In the genomic region with DNA sequence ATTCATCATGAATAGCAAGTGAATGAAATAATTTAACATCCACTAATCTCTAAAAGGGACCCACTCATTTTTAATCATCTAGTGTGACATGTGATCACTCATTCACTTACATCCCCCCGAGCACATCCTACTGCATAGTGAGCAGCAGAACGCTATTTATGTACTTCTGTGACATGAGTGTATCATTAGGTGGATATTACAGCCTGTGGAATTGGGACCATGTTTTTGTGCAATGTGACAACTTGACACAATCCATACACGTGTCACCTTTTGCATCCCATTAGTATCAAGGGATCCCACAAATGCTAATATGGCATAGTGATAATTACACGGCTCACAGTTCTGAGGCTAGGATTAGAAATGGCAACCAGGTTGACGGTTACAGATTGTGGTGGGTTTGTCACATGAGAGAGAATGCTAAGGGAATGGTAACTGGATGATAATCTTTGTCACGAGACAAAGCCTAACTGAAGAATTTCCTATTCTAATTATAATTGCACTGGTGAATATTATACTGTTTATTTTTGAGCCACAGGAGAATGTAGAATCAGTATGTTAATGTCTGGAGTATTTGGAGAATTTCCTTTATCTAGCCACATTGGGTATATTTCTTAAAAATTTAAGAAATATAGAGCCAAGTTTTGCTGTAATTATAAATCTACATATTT, we compare ENCODE assay signal across 18 cellular contexts.
"Had no signal": no experiment of that assay in that cellular context is flagged by ENCODE, and none has a peak within 500 bp of the region (broad histone marks: within the 10 kb centered on the region; RNA-seq: fewer than 3 reads in every experiment).

No MANE protein-coding gene starts in this region.

- H3K9me3 ChIP-seq: lower lobe of right lung, transverse colon had no signal

- H3K27me3 ChIP-seq: neural progenitor cell, transverse colon had no signal

- H3K4me2 ChIP-seq: neural progenitor cell had no signal

- H3K4me1 ChIP-seq: lower lobe of right lung, neural progenitor cell, transverse colon had no signal

- ATAC-seq: left colon, lower lobe of right lung had no signal

- H3K36me3 ChIP-seq: lower lobe of right lung, neural progenitor cell, transverse colon had no signal

- H2AFZ ChIP-seq: neural progenitor cell had no signal

- H3K9ac ChIP-seq: neural progenitor cell had no signal

- DNase-seq: activated CD4-positive, alpha-beta T cell treated with anti-CD3 and anti-CD28 coated beads, Interleukin-2, amount 50 U/mL, for 1 hour; activated CD8-positive, alpha-beta memory T cell treated with anti-CD3 and anti-CD28 coated beads for 24 hours; activated gamma-delta T cell treated with Interleukin-2 at 50 U/mL for 16 hours; activated naive CD8-positive, alpha-beta T cell treated with anti-CD3 and anti-CD28 coated beads for 36 hours; cerebellar nuclear complex; left colon; lower lobe of right lung; posterior cingulate gyrus; retina; stimulated activated CD4-positive, alpha-beta T cell treated with anti-CD3 and anti-CD28 coated beads, Interleukin-15, amount 100 ng/mL, for 24 hours; stimulated activated CD4-positive, alpha-beta T cell treated with anti-CD3 and anti-CD28 coated beads, Interleukin-4, amount 100 ng/mL, for 24 hours; stimulated activated naive CD4-positive, alpha-beta T cell treated with Interleukin-2 at 50 U/mL for 16 hours; substantia nigra; T-helper 9 cell; transverse colon had no signal

- H3K27ac ChIP-seq: epithelial cell of prostate, lower lobe of right lung, neural progenitor cell, skin epidermis, transverse colon had no signal

- H3K4me3 ChIP-seq: lower lobe of right lung, neural progenitor cell, skin epidermis, transverse colon had no signal
